Comparison of ENCODE assay signal across 8 cellular contexts in genomic region chr7:1159231-1159630, GRCh38. TPM values are rescaled to one million over a fixed set of nuclear protein-coding genes. Genes with fewer than 3 reads are reported as not detected.
DNase-seq lines count a peak whose midpoint lies in the region; ATAC-seq and TF ChIP-seq lines count a peak whose summit lies in the region.
"Not testable (repeated sequence)": the region's sequence is repeated elsewhere in the genome, so short reads cannot be mapped to it uniquely, and the experiment has no call there.

No MANE protein-coding gene starts in this region.

- H3K27me3 ChIP-seq in Caco-2 (replicated peaks; ENCODE audit: control insufficient read depth, insufficient read depth, low read length); MG63; mammary epithelial cell (ENCODE audit: insufficient read depth, low read length); tibial nerve: not testable (repeated sequence)

- H3K4me1 ChIP-seq in Caco-2 (peaks cover 21% of the 10 kb centered on the region), mammary epithelial cell (ENCODE audit: insufficient read depth, low read length) (peaks cover 20% of the 10 kb centered on the region), tibial nerve (peaks cover 0 to 40% (median 23%) of the 10 kb centered on the region in 4 donors)

- H3K36me3 Mint-ChIP-seq in Caco-2 (ENCODE audit: insufficient read depth, unreplicated experiment) = peaks cover 13% of the 10 kb centered on the region
- H3K36me3 Mint-ChIP-seq in activated CD4-positive, alpha-beta memory T cell treated with anti-CD3 and anti-CD28 coated beads for 36 hours = peaks cover 15% of the 10 kb centered on the region
- H3K36me3 Mint-ChIP-seq in memory B cell; progenitor cell of endocrine pancreas (ENCODE audit: insufficient read depth): not testable (repeated sequence)

- 22% methylated on average over 5 of the region's 26 CpGs for WGBS in mammary epithelial cell (ENCODE audit: low coverage, missing lambda C conversion rate)
- 7 to 13% methylated on average over 16 to 22 of the region's 26 CpGs for WGBS in tibial nerve, 2 donors

- peak overlapping the region; percentile 83 for H3K4me2 ChIP-seq in mammary epithelial cell (ENCODE audit: insufficient read depth, low read depth, low read length)

- POLR2A ChIA-PET in Caco-2 (lab: Charles Lee) = not testable (repeated sequence)
- POLR2A ChIA-PET in activated CD4-positive, alpha-beta memory T cell treated with anti-CD3 and anti-CD28 coated beads for 36 hours (lab: Charles Lee) = interaction anchor here (1.4 to 1.6 kb wide), 2 partner anchors 21 to 183 kb away, joined by 3 to 10 read pairs; a partner anchor contains a TSS

- not testable (repeated sequence) for H3K9me3 ChIP-seq in Caco-2; MG63; mammary epithelial cell (replicated peaks; ENCODE audit: insufficient read depth, low read length); tibial nerve

- ATAC-seq in memory B cell (ENCODE audit: low read depth) = not testable (repeated sequence)

- H4K20me1 ChIP-seq in mammary epithelial cell (ENCODE audit: insufficient read depth, low read length) = not testable (repeated sequence)

- H3K9me3 Mint-ChIP-seq in Caco-2 (ENCODE audit: unreplicated experiment); activated CD4-positive, alpha-beta memory T cell treated with anti-CD3 and anti-CD28 coated beads for 36 hours; memory B cell; progenitor cell of endocrine pancreas (ENCODE audit: low read depth): not testable (repeated sequence)

- peak overlapping the region; percentile 54 for H3K4me3 ChIP-seq in Caco-2 (ENCODE audit: low read depth, low read length)
- H3K4me3 ChIP-seq in MG63 = peak overlapping the region; percentile 62
- H3K4me3 ChIP-seq in mammary epithelial cell (replicated peaks in 1 of 3; ENCODE audit: insufficient read depth in 1 of 3, low read depth in 2 of 3, low read length in 3 of 3) = peak overlapping the region; percentile 57 to 78 (median 71)
- H3K4me3 ChIP-seq in fibroblast of villous mesenchyme (ENCODE audit: low read depth, low read length) = peak overlapping the region; percentile 99
- peak overlapping the region; percentile 68 to 99 (median 92) for H3K4me3 ChIP-seq in tibial nerve

- CTCF ChIA-PET in Caco-2 (lab: Charles Lee) (interaction anchor here (3.5 kb wide), 1 partner anchor 17 kb away, joined by 14 read pairs; no protein-coding TSS in a partner anchor), mammary epithelial cell (lab: Charles Lee; ENCODE audit: low non-redundant PET) (interaction anchor here (0.6 kb wide), 1 partner anchor 299 kb away, joined by 4 read pairs; no protein-coding TSS in a partner anchor)
- CTCF ChIA-PET in activated CD4-positive, alpha-beta memory T cell treated with anti-CD3 and anti-CD28 coated beads for 36 hours (lab: Charles Lee) = interaction anchor here (1.6 to 3.0 kb wide), 4 partner anchors 11 to 166 kb away, joined by 6 to 11 read pairs (median 10); a partner anchor contains a TSS

- intact Hi-C loops in Caco-2 (cut with micrococcal nuclease; ENCODE audit: unreplicated experiment); activated CD4-positive, alpha-beta memory T cell treated with anti-CD3 and anti-CD28 coated beads for 36 hours (cut with micrococcal nuclease); mammary epithelial cell (cut with micrococcal nuclease): not testable (repeated sequence)

- not testable (repeated sequence) for H3K27me3 Mint-ChIP-seq in Caco-2 (ENCODE audit: insufficient read depth, unreplicated experiment); activated CD4-positive, alpha-beta memory T cell treated with anti-CD3 and anti-CD28 coated beads for 36 hours; memory B cell; progenitor cell of endocrine pancreas

- DNase-seq in Caco-2; MG63; activated CD4-positive, alpha-beta memory T cell treated with anti-CD3 and anti-CD28 coated beads for 36 hours; mammary epithelial cell; fibroblast of villous mesenchyme (ENCODE audit: low read depth); memory B cell (ENCODE audit: low spot score in 2 of 2); progenitor cell of endocrine pancreas (ENCODE audit: low spot score, unreplicated experiment); tibial nerve (ENCODE audit: low spot score in 2 of 2): not testable (repeated sequence)

- H3K36me3 ChIP-seq in Caco-2 (ENCODE audit: control insufficient read depth, insufficient read depth, low read length); mammary epithelial cell (ENCODE audit: insufficient read depth, low read length): not testable (repeated sequence)
- H3K36me3 ChIP-seq in MG63 = peaks cover 46% of the 10 kb centered on the region
- H3K36me3 ChIP-seq in tibial nerve = peaks cover 0 to 59% (median 0%) of the 10 kb centered on the region in 3 donors

- peak overlapping the region; percentile 31 for H3K27ac ChIP-seq in mammary epithelial cell (ENCODE audit: insufficient read depth, low read depth, low read length)
- H3K27ac ChIP-seq in tibial nerve = peak overlapping the region in 3 of 4 donors; percentile 45 to 53 (median 48)

- in situ Hi-C loops in mammary epithelial cell (cut with MboI; ENCODE audit: low sequenced_read_pairs in 2 of 2) = not testable (repeated sequence)

- TF ChIP-seq POLR2A in tibial nerve (IDR thresholded peaks at IDR 0.05) = not testable (repeated sequence)

- dilution Hi-C loops in mammary epithelial cell (cut with HindIII; ENCODE audit: low sequenced_read_pairs) = not testable (repeated sequence)

- TF ChIP-seq EP300 in tibial nerve (IDR thresholded peaks at IDR 0.05) = not testable (repeated sequence)

- H3K79me2 ChIP-seq in mammary epithelial cell (ENCODE audit: insufficient read depth, low read length) = peaks cover 64% of the 10 kb centered on the region

- H3K27ac Mint-ChIP-seq in Caco-2 (ENCODE audit: unreplicated experiment) = not testable (repeated sequence)
- peak overlapping the region; percentile 74 for H3K27ac Mint-ChIP-seq in activated CD4-positive, alpha-beta memory T cell treated with anti-CD3 and anti-CD28 coated beads for 36 hours
- H3K27ac Mint-ChIP-seq in memory B cell (peak overlapping the region; percentile 78), progenitor cell of endocrine pancreas (peak overlapping the region; percentile 92)

- H2AFZ ChIP-seq in mammary epithelial cell (ENCODE audit: low read depth, low read length) = not testable (repeated sequence)

- H3K4me1 Mint-ChIP-seq in Caco-2 (ENCODE audit: low read depth, unreplicated experiment) = not testable (repeated sequence)
- peaks cover 25% of the 10 kb centered on the region for H3K4me1 Mint-ChIP-seq in activated CD4-positive, alpha-beta memory T cell treated with anti-CD3 and anti-CD28 coated beads for 36 hours (ENCODE audit: low read depth)
- H3K4me1 Mint-ChIP-seq in memory B cell (peaks cover 17% of the 10 kb centered on the region), progenitor cell of endocrine pancreas (ENCODE audit: low read depth) (peaks cover 24% of the 10 kb centered on the region)

- peak overlapping the region; percentile 72 for H3K4me3 Mint-ChIP-seq in Caco-2 (ENCODE audit: unreplicated experiment)
- peak overlapping the region; percentile 80 for H3K4me3 Mint-ChIP-seq in activated CD4-positive, alpha-beta memory T cell treated with anti-CD3 and anti-CD28 coated beads for 36 hours
- H3K4me3 Mint-ChIP-seq in memory B cell = peak overlapping the region; percentile 83
- peak overlapping the region; percentile 79 for H3K4me3 Mint-ChIP-seq in progenitor cell of endocrine pancreas (ENCODE audit: low read depth)

- peak overlapping the region; percentile 64 for H3K9ac ChIP-seq in mammary epithelial cell (ENCODE audit: insufficient read depth, low read length)

- not testable (repeated sequence) for BruUV-seq in Caco-2 (replicated peaks; lab: Mats Ljungman, UMichigan); mammary epithelial cell (replicated peaks; lab: Mats Ljungman, UMichigan)

- not testable (repeated sequence) for TF ChIP-seq CTCF in Caco-2 (IDR thresholded peaks at IDR 0.05; ENCODE audit: insufficient read depth in 1 of 2, low read depth in 1 of 2, low read length in 1 of 2, severe bottlenecking in 1 of 2, unreplicated experiment in 1 of 2); mammary epithelial cell (conservative IDR thresholded peaks at IDR 0.05 in 1 of 2, IDR thresholded peaks at IDR 0.05 in 1 of 2; ENCODE audit: extremely low read depth in 1 of 2, insufficient read depth in 1 of 2, low read depth in 1 of 2, low read length in 2 of 2); fibroblast of villous mesenchyme (IDR thresholded peaks at IDR 0.05; ENCODE audit: insufficient read depth, low read depth, low read length); progenitor cell of endocrine pancreas (IDR thresholded peaks at IDR 0.05; ENCODE audit: unreplicated experiment); tibial nerve (IDR thresholded peaks at IDR 0.05)

RNA-seq across cellular contexts. Expression of gene ZFAND2A, which starts 0.8 kb away (rescaled TPM):
- total RNA-seq in Caco-2 (2022) (32.1 and 33.6 TPM in 2 replicates), mammary epithelial cell (10 to 100 TPM; 11.5 to 20.8 TPM), fibroblast of villous mesenchyme (11.7 and 17.4 TPM in 2 replicates), progenitor cell of endocrine pancreas (14.1 and 16.8 TPM in 2 replicates), tibial nerve (10 to 100 TPM; 29.7 to 36.8 (median 33.7) TPM)
- total RNA-seq in MG63 (2014; rRNA removed; shearing (Covaris generic); ENCODE audit: low replicate concordance) = 49.9 and 71.8 TPM in 2 replicates
- total RNA-seq in activated CD4-positive, alpha-beta memory T cell treated with anti-CD3 and anti-CD28 coated beads for 36 hours = 10 to 100 TPM; 24.1 to 27.5 TPM
- polyA plus RNA-seq in mammary epithelial cell = 24.1 TPM
- 10.2 TPM for polyA minus RNA-seq in mammary epithelial cell
